In genomic region chr9:125544988-125545651, GRCh38 we compare ENCODE assay signal across 11 cellular contexts.
DNase-seq lines count a peak whose midpoint lies in the region; ATAC-seq and TF ChIP-seq lines count a peak whose summit lies in the region.
"Had no signal": no experiment of that assay in that cellular context is flagged by ENCODE, and none has a peak within 500 bp of the region (broad histone marks: within the 10 kb centered on the region; RNA-seq: fewer than 3 reads in every experiment).

No MANE protein-coding gene starts in this region.

- H3K36me3 ChIP-seq in BJ (ENCODE audit: control insufficient read depth, insufficient read depth, low read length) (no peaks in the 10 kb centered on the region; the same call in 1 of the 2 replicates), PC-3 (ENCODE audit: low read depth, low read length) (no peaks in the 10 kb centered on the region), psoas muscle (ENCODE audit: insufficient read depth in 1 of 2, low read depth in 1 of 2) (no peaks in the 10 kb centered on the region)
- H3K36me3 ChIP-seq in CD8-positive, alpha-beta memory T cell (ENCODE audit: insufficient read depth, low read length) = no peaks in the 10 kb centered on the region

- H3K4me3 Mint-ChIP-seq in CD8-positive, alpha-beta memory T cell = no peak overlapping the region
- H3K4me3 Mint-ChIP-seq: CD8-positive, alpha-beta T cell; natural killer cell had no signal

- H3K4me1 ChIP-seq in PC-3 (ENCODE audit: insufficient read depth, low read length) (peaks cover 11% of the 10 kb centered on the region), psoas muscle (peaks cover 18% of the 10 kb centered on the region)
- no peaks in the 10 kb centered on the region for H3K4me1 ChIP-seq in CD8-positive, alpha-beta memory T cell (ENCODE audit: insufficient read depth, low read length)

- H3K4me1 Mint-ChIP-seq in CD8-positive, alpha-beta memory T cell = peaks cover 0 to 2% (median 0%) of the 10 kb centered on the region in 3 donors

- ATAC-seq in PC-3 (peak; percentile 61), omental fat pad (ENCODE audit: low FRiP score) (peak; percentile 38), psoas muscle (no peak), HG03097 (IDR thresholded peaks at IDR 0.05; ENCODE audit: low FRiP score, unreplicated experiment) (no peak)
- ATAC-seq: CD8-positive, alpha-beta T cell; natural killer cell had no signal

- no peak overlapping the region for H3K9ac ChIP-seq in PC-3 (ENCODE audit: low read length)

- no peaks in the 10 kb centered on the region for H3K9me3 Mint-ChIP-seq in CD8-positive, alpha-beta memory T cell
- H3K9me3 Mint-ChIP-seq: CD8-positive, alpha-beta T cell; natural killer cell had no signal

- no peak overlapping the region for H3K4me2 ChIP-seq in PC-3 (ENCODE audit: low read length)

- H3K4me3 ChIP-seq in BJ (ENCODE audit: low read depth, low read length) = no peak overlapping the region
- H3K4me3 ChIP-seq in PC-3 (ENCODE audit: low read length) = no peak overlapping the region
- no peak overlapping the region for H3K4me3 ChIP-seq in CD8-positive, alpha-beta memory T cell (ENCODE audit: low read length)
- no peak overlapping the region for H3K4me3 ChIP-seq in psoas muscle

- peaks cover 0 to 63% (median 22%) of the 10 kb centered on the region in 3 donors for H3K36me3 Mint-ChIP-seq in CD8-positive, alpha-beta memory T cell

- TF ChIP-seq CTCF in BJ (IDR thresholded peaks at IDR 0.05; ENCODE audit: insufficient read depth, low read depth, low read length) (no peak), PC-3 (conservative IDR thresholded peaks at IDR 0.05; ENCODE audit: low read depth, low read length) (no peak), omental fat pad (IDR thresholded peaks at IDR 0.05) (no peak), psoas muscle (IDR thresholded peaks at IDR 0.05) (no peak)

- CTCF ChIA-PET in BJ (lab: Yijun Ruan, JAX) (interaction anchor here (0.6 to 4.1 kb wide), 2 partner anchors 13 to 70 kb away, joined by 3 to 18 read pairs; no protein-coding TSS in a partner anchor), PC-3 (lab: Charles Lee) (no interaction called here)
- CTCF ChIA-PET in CD8-positive, alpha-beta memory T cell (lab: Charles Lee) = no interaction called here

- WGBS in psoas muscle, 3 donors = 68 to 70% (median 68%) methylated on average over 13 of the region's 13 CpGs

- DNase-seq in BJ (ENCODE audit: low read depth) (peak; percentile 44), PC-3 (peak; percentile 4), fibroblast of peridontal ligament (ENCODE audit: extremely low read depth) (peak; percentile 97), omental fat pad (ENCODE audit: low spot score) (no peak), SHP77 (lab: John Stamatoyannopoulos, UW) (no peak), psoas muscle (no peak)
- no peak for DNase-seq in CD8-positive, alpha-beta memory T cell
- DNase-seq: CD8-positive, alpha-beta T cell; erythroblast; natural killer cell had no signal

- POLR2A ChIA-PET in BJ (lab: Charles Lee) = no interaction called here
- POLR2A ChIA-PET in PC-3 (lab: Charles Lee; ENCODE audit: unreplicated experiment) = no interaction called here
- POLR2A ChIA-PET in CD8-positive, alpha-beta memory T cell (lab: Charles Lee) = no interaction called here

- no peak overlapping the region for H3K27ac Mint-ChIP-seq in CD8-positive, alpha-beta memory T cell
- H3K27ac Mint-ChIP-seq: CD8-positive, alpha-beta T cell; natural killer cell had no signal

- H2AFZ ChIP-seq in PC-3 (ENCODE audit: low read length) = no peak overlapping the region

- H3F3A ChIP-seq in PC-3 (ENCODE audit: low read length, unreplicated experiment) = no peaks in the 10 kb centered on the region

- peak overlapping the region; percentile 3; the same call in 1 of the 2 replicates for H3K27ac ChIP-seq in PC-3 (ENCODE audit: low read length)
- H3K27ac ChIP-seq in CD8-positive, alpha-beta memory T cell (ENCODE audit: low read depth, low read length) = no peak overlapping the region
- H3K27ac ChIP-seq in psoas muscle = no peak overlapping the region

- BruUV-seq in PC-3 (replicated peaks; lab: Mats Ljungman, UMichigan) = no TSS peak

- no peaks in the 10 kb centered on the region for H3K9me3 ChIP-seq in PC-3 (ENCODE audit: low read length)
- H3K9me3 ChIP-seq in CD8-positive, alpha-beta memory T cell (ENCODE audit: low read length) = no peaks in the 10 kb centered on the region
- H3K9me3 ChIP-seq in psoas muscle = no peaks in the 10 kb centered on the region

- intact Hi-C loops in PC-3 (cut with micrococcal nuclease) = no loop called here
- intact Hi-C loops in psoas muscle (cut with DNase I) = no loop called here

- no peaks in the 10 kb centered on the region for H3K79me2 ChIP-seq in PC-3 (ENCODE audit: low read length)

- H3K27me3 ChIP-seq in BJ (ENCODE audit: control insufficient read depth, insufficient read depth, low read length) = no peaks in the 10 kb centered on the region
- no peaks in the 10 kb centered on the region for H3K27me3 ChIP-seq in PC-3 (ENCODE audit: low read length)
- H3K27me3 ChIP-seq in CD8-positive, alpha-beta memory T cell (ENCODE audit: insufficient read depth, low read length, poor library complexity, severe bottlenecking) = no peaks in the 10 kb centered on the region
- H3K27me3 ChIP-seq in psoas muscle (ENCODE audit: insufficient read depth in 3 of 3, low read length in 2 of 3) = no peaks in the 10 kb centered on the region

- no peaks in the 10 kb centered on the region for H3K27me3 Mint-ChIP-seq in CD8-positive, alpha-beta memory T cell

- no peaks in the 10 kb centered on the region for H3K9me2 ChIP-seq in PC-3 (replicated peaks; ENCODE audit: low read length)

- no peaks in the 10 kb centered on the region for H4K20me1 ChIP-seq in PC-3 (ENCODE audit: low read length)

Comparison
In these comparisons a context has a peak if more than half of its experiments do, and no peak if none do; other contexts are left out.
1. DNase-seq: peak in BJ (single experiment), PC-3 (single experiment) and fibroblast of peridontal ligament (single experiment); none in omental fat pad (single experiment), SHP77 (0 of 2), CD8-positive, alpha-beta memory T cell (0 of 5) and psoas muscle (0 of 2).
2. ATAC-seq: peak in PC-3 (single experiment) and omental fat pad (single experiment); none in psoas muscle (0 of 4) and HG03097 (single experiment).